1 cellular context compared by ENCODE assay signal in genomic region chr20:324177-325042, GRCh38.
TF ChIP-seq lines count a peak whose summit lies in the region.

No MANE protein-coding gene starts in this region.

TF ChIP-seq in HepG2, 621 proteins besides CTCF, POLR2A, EP300 and RAD21 (continued from another document and continues in another):
- TF ChIP-seq RERE (CRISPR knock-in tag; IDR thresholded peaks at IDR 0.05; ENCODE audit: low read depth) (peak; percentile 92), ZBTB34 (CRISPR knock-in tag; IDR thresholded peaks at IDR 0.05) (peak; percentile 95), RNF2 (conservative IDR thresholded peaks at IDR 0.05; ENCODE audit: low read depth) (peak; percentile 99), ZNF253 (CRISPR knock-in tag; IDR thresholded peaks at IDR 0.05; ENCODE audit: borderline replicate concordance) (peak; percentile 94; the same call in 1 of the 2 replicates), CSRNP2 (CRISPR knock-in tag; conservative IDR thresholded peaks at IDR 0.05; ENCODE audit: low read depth) (peak; percentile 69; the same call in 1 of the 2 replicates), FOXA1 (IDR thresholded peaks at IDR 0.05) (no peak), FOXA1 (CRISPR knock-in tag; IDR thresholded peaks at IDR 0.05) (peak; percentile 66), ZNF646 (CRISPR knock-in tag; IDR thresholded peaks at IDR 0.05) (peak; percentile 5; the same call in 1 of the 2 replicates), ZNF44 (CRISPR knock-in tag; IDR thresholded peaks at IDR 0.05) (peak; percentile 93), SP140L (CRISPR knock-in tag; IDR thresholded peaks at IDR 0.05; ENCODE audit: borderline replicate concordance) (peak; percentile 54; the same call in 1 of the 2 replicates), HBP1 (CRISPR knock-in tag; IDR thresholded peaks at IDR 0.05; ENCODE audit: low read depth) (peak; percentile 97), PHF8 (CRISPR knock-in tag; IDR thresholded peaks at IDR 0.05) (peak; percentile 92), ZNF558 (CRISPR knock-in tag; IDR thresholded peaks at IDR 0.05; ENCODE audit: borderline replicate concordance) (peak; percentile 96; the same call in 1 of the 2 replicates), ZNF841 (CRISPR knock-in tag; IDR thresholded peaks at IDR 0.05; ENCODE audit: borderline replicate concordance) (peak; percentile 93; the same call in 1 of the 2 replicates), ZHX1 (CRISPR knock-in tag; IDR thresholded peaks at IDR 0.05; ENCODE audit: low read depth) (peak; percentile 95), ZNF234 (CRISPR knock-in tag; conservative IDR thresholded peaks at IDR 0.05) (no peak), CERS6 (CRISPR knock-in tag; IDR thresholded peaks at IDR 0.05) (peak; percentile 93), ZNF784 (CRISPR knock-in tag; IDR thresholded peaks at IDR 0.05; ENCODE audit: borderline replicate concordance) (no peak; the same call in 1 of the 2 replicates), DNMT3B (CRISPR knock-in tag; conservative IDR thresholded peaks at IDR 0.05) (peak; percentile 55; the same call in 1 of the 2 replicates), HNRNPL (IDR thresholded peaks at IDR 0.05; ENCODE audit: low read depth, low read length) (peak; percentile 97), ZSCAN30 (CRISPR knock-in tag; IDR thresholded peaks at IDR 0.05) (peak; percentile 90; the same call in 1 of the 2 replicates), HNF1B (CRISPR knock-in tag; IDR thresholded peaks at IDR 0.05) (peak; percentile 80)
